In genomic region chr20:43456809-43457639, GRCh38 we compare ENCODE assay signal across 8 cellular contexts. TPM values are rescaled to one million over a fixed set of nuclear protein-coding genes. Genes with fewer than 3 reads are reported as not detected.
DNase-seq lines count a peak whose midpoint lies in the region; ATAC-seq and TF ChIP-seq lines count a peak whose summit lies in the region.

No MANE protein-coding gene starts in this region.

- DNase-seq in GM10266 (ENCODE audit: extremely low spot score): peak; percentile 88
- peak; percentile 86 to 99 (median 98) for DNase-seq in NCI-H1417 (lab: John Stamatoyannopoulos, UW)
- peak; percentile 74 to 96 for DNase-seq in SW 1271 (lab: John Stamatoyannopoulos, UW)
- DNase-seq in amniotic epithelial cell (ENCODE audit: low read depth): peak; percentile 92
- peak; percentile 79 to 93 for DNase-seq in heart right ventricle
- peak; percentile 90 to 92 for DNase-seq in trophoblast cell
- peak; percentile 93 for DNase-seq in transverse colon

- H3K79me2 ChIP-seq in trophoblast cell (ENCODE audit: control insufficient read depth, insufficient read depth, low read length, poor library complexity): peaks cover 15% of the 10 kb centered on the region

- H4K91ac ChIP-seq in trophoblast cell (ENCODE audit: low read depth, low read length): peak overlapping the region; percentile 86

- no peaks in the 10 kb centered on the region for H3K9me3 ChIP-seq in heart right ventricle
- no peaks in the 10 kb centered on the region for H3K9me3 ChIP-seq in trophoblast cell (ENCODE audit: insufficient read depth, low read depth, low read length)
- H3K9me3 ChIP-seq in transverse colon: no peaks in the 10 kb centered on the region

- WGBS in heart right ventricle, 2 donors: 1% methylated on average over 53 of the region's 53 CpGs
- no CpG with 5 or more reads among the region's 53 CpGs for WGBS in trophoblast cell (ENCODE audit: extremely low coverage, insufficient coverage, insufficient read length)
- WGBS in transverse colon (ENCODE audit: low coverage in 1 of 2), 2 donors: 0 to 1% methylated on average over 4 to 53 of the region's 53 CpGs

- peak overlapping the region; percentile 73 to 99 (median 92) for H3K4me3 ChIP-seq in heart right ventricle
- peak overlapping the region; percentile 100 for H3K4me3 ChIP-seq in trophoblast cell (ENCODE audit: low read depth, low read length)
- H3K4me3 ChIP-seq in transverse colon: peak overlapping the region; percentile 90 to 97 (median 96)

- H2BK120ac ChIP-seq in trophoblast cell (ENCODE audit: insufficient read depth, low read length, poor library complexity): peak overlapping the region; percentile 82

- H2BK12ac ChIP-seq in trophoblast cell (ENCODE audit: low read length): peak overlapping the region; percentile 56

- peak overlapping the region; percentile 93 for H3K4me2 ChIP-seq in trophoblast cell (ENCODE audit: low read length)

- peak overlapping the region; percentile 65 for H3K4ac ChIP-seq in trophoblast cell (ENCODE audit: low read depth, low read length)

- TF ChIP-seq EP300 in transverse colon (IDR thresholded peaks at IDR 0.05; ENCODE audit: low read depth): no peak

- H3K79me1 ChIP-seq in trophoblast cell (ENCODE audit: low read length): peaks cover 12% of the 10 kb centered on the region

- peaks cover 2 to 41% (median 28%) of the 10 kb centered on the region in 9 donors for H3K4me1 ChIP-seq in heart right ventricle
- H3K4me1 ChIP-seq in trophoblast cell (ENCODE audit: control insufficient read depth in 1 of 2, insufficient read depth in 2 of 2, low read length in 2 of 2): peaks cover 0 to 6% of the 10 kb centered on the region in 2 experiments
- H3K4me1 ChIP-seq in transverse colon: peaks cover 3 to 31% (median 17%) of the 10 kb centered on the region in 4 donors

- in situ Hi-C loops in transverse colon (cut with MboI; ENCODE audit: low pct_ligation_motif_present in 1 of 4, low pct_unique_long_range_greater_than_20kb in 1 of 4, low sequenced_read_pairs in 3 of 4): loop anchor here in 1 of 4 donors (25.0 kb wide), 1 partner anchor 630 kb away; no protein-coding TSS in a partner anchor

- no peak overlapping the region for H2AK5ac ChIP-seq in trophoblast cell (ENCODE audit: low read length)

- H3K9ac ChIP-seq in trophoblast cell (ENCODE audit: low read length): peak overlapping the region; percentile 90

- peak overlapping the region; percentile 99 for H2AFZ ChIP-seq in trophoblast cell (ENCODE audit: insufficient read depth, low read length, poor library complexity)

- peak overlapping the region; percentile 85 for H4K12ac ChIP-seq in trophoblast cell (ENCODE audit: low read depth, low read length)

- H3K27ac ChIP-seq in heart right ventricle: peak overlapping the region; percentile 97 to 100 (median 100)
- H3K27ac ChIP-seq in trophoblast cell (ENCODE audit: low read depth, low read length): peak overlapping the region; percentile 72
- peak overlapping the region; percentile 99 to 100 (median 100) for H3K27ac ChIP-seq in transverse colon

- TF ChIP-seq POLR2A in transverse colon (IDR thresholded peaks at IDR 0.05): no peak

- H3K36me3 ChIP-seq in heart right ventricle (peaks cover 0 to 33% (median 29%) of the 10 kb centered on the region in 9 donors), trophoblast cell (ENCODE audit: control insufficient read depth in 1 of 2, insufficient read depth in 2 of 2, low read length in 2 of 2) (peaks cover 9 to 17% of the 10 kb centered on the region in 2 experiments), transverse colon (peaks cover 0 to 28% (median 13%) of the 10 kb centered on the region in 4 donors)

- peak overlapping the region; percentile 95 for H3K18ac ChIP-seq in trophoblast cell (ENCODE audit: low read length)

- no peak for TF ChIP-seq CTCF in GM10266 (IDR thresholded peaks at IDR 0.05; ENCODE audit: control insufficient read depth, insufficient read depth, low read depth, missing control alignments)
- TF ChIP-seq CTCF in heart right ventricle (IDR thresholded peaks at IDR 0.05): no peak
- no peak for TF ChIP-seq CTCF in transverse colon (IDR thresholded peaks at IDR 0.05)

- ATAC-seq in HG02763 (IDR thresholded peaks at IDR 0.05; ENCODE audit: unreplicated experiment) (peak; percentile 72), heart right ventricle (peak; percentile 83 to 95 (median 90))

- intact Hi-C loops in heart right ventricle (cut with DNase I): loop anchor here in 5 of 10 donors (5.0 to 10.0 kb wide), 7 partner anchors 55 to 750 kb away; partner anchors contain the start of gene IFT52 (in 1 of the 5)
- intact Hi-C loops in transverse colon (cut with DNase I; ENCODE audit: low total_unique reads): no loop called here

- H3K14ac ChIP-seq in trophoblast cell (ENCODE audit: low read length): peak overlapping the region; percentile 95

- H4K8ac ChIP-seq in trophoblast cell (ENCODE audit: low read depth, low read length): peak overlapping the region; percentile 87

- no peak overlapping the region for H3K23ac ChIP-seq in trophoblast cell (ENCODE audit: low read length)

- H2BK5ac ChIP-seq in trophoblast cell (ENCODE audit: low read depth, low read length, poor library complexity): peak overlapping the region; percentile 60

- peaks cover 0 to 5% (median 0%) of the 10 kb centered on the region in 7 donors for H3K27me3 ChIP-seq in heart right ventricle
- no peaks in the 10 kb centered on the region for H3K27me3 ChIP-seq in trophoblast cell (ENCODE audit: insufficient read depth, low read length)
- no peaks in the 10 kb centered on the region for H3K27me3 ChIP-seq in transverse colon

RNA-seq across cellular contexts. Expression of gene SRSF6, which starts 0.7 kb away (rescaled TPM):
- total RNA-seq in heart right ventricle: 10 to 100 TPM; 44.0 to 62.4 (median 47.8) TPM
- polyA plus RNA-seq in heart right ventricle: 10 to 100 TPM; 27.9 to 86.6 TPM
- polyA plus RNA-seq in trophoblast cell (2013): 90.2 and 91.2 TPM in 2 replicates
- total RNA-seq in transverse colon: 100 to 1,000 TPM in 1 of 4 donors, 10 to 100 TPM in 3; 48.3 to 194 (median 70.1) TPM

RNA-seq across cellular contexts. Expression of gene L3MBTL1, which starts 50.5 kb away (rescaled TPM):
- total RNA-seq in heart right ventricle (1 to 10 TPM; 3.3 to 6.3 (median 4.9) TPM), transverse colon (100 to 1,000 TPM in 1 of 4 donors, 10 to 100 TPM in 3; 10.9 to 152 (median 23.1) TPM)
- 1 to 10 TPM; 1.2 to 9.0 TPM for polyA plus RNA-seq in heart right ventricle
- 3.3 and 3.7 TPM in 2 replicates for polyA plus RNA-seq in trophoblast cell (2013)

Comparison
In these comparisons a context has a peak if more than half of its experiments do, and no peak if none do; other contexts are left out.
1. Peak in every context shown above with its lines: DNase-seq, ATAC-seq, H3K4me3 ChIP-seq and H3K27ac ChIP-seq.